Comparison of ENCODE assay signal across 34 cellular contexts in genomic region chr1:29327223-29327935, GRCh38.
"Had no signal": no experiment of that assay in that cellular context is flagged by ENCODE, and none has a peak within 500 bp of the region (broad histone marks: within the 10 kb centered on the region; RNA-seq: fewer than 3 reads in every experiment).

No MANE protein-coding gene starts in this region.

- H3K27ac Mint-ChIP-seq: activated B cell treated with CpG ODN at 0.5 μM for 24 hours; activated CD4-positive, alpha-beta memory T cell treated with anti-CD3 and anti-CD28 coated beads for 36 hours; activated CD4-positive, alpha-beta T cell treated with anti-CD3 and anti-CD28 coated beads, Interleukin-2, amount 10 ng/mL, durations not matched to agents 24 days and 14 days; activated CD8-positive, alpha-beta T cell treated with anti-CD3 and anti-CD28 coated beads for 36 hours; activated naive CD4-positive, alpha-beta T cell treated with anti-CD3 and anti-CD28 coated beads for 36 hours; activated naive CD4-positive, alpha-beta T cell treated with anti-CD3 and anti-CD28 coated beads, Interleukin-2, amount 50 U/mL, for 72 hours; activated naive CD8-positive, alpha-beta T cell treated with anti-CD3 and anti-CD28 coated beads for 36 hours; activated T-cell treated with anti-CD3 and anti-CD28 coated beads, Interleukin-2, amount 50 U/mL, for 24 hours; activated T-helper 17 cell treated with anti-CD3 and anti-CD28 coated beads, Interleukin-2, amount 50 U/mL, for 72 hours; T-helper 1 cell treated with Interleukin-12 subunit alpha and Interleukin-12 subunit beta and Interleukin-4 antibody, amounts not matched to agents 30 μg/mL and 1 μg/mL, for 36 hours; T-helper 2 cell treated with Interferon-gamma antibody and Interleukin-4, amounts not matched to agents 5 μg/mL and 100 μg/mL, for 36 hours had no signal

- DNase-seq: activated B cell treated with CpG ODN at 0.5 μM for 24 hours; activated CD4-positive, alpha-beta memory T cell treated with anti-CD3 and anti-CD28 coated beads for 36 hours; activated CD4-positive, alpha-beta T cell treated with anti-CD3 and anti-CD28 coated beads for 4 hours; activated CD4-positive, alpha-beta T cell treated with anti-CD3 and anti-CD28 coated beads, Interleukin-2, amount 10 ng/mL, durations not matched to agents 24 days and 14 days; activated CD4-positive, alpha-beta T cell treated with anti-CD3 and anti-CD28 coated beads, Interleukin-2, amount 50 U/mL, for 1 hour; activated CD4-positive, alpha-beta T cell treated with anti-CD3 and anti-CD28 coated beads, Interleukin-2, amount 50 U/mL, for 4 hours; activated CD4-positive, CD25-positive, alpha-beta regulatory T cell treated with anti-CD3 and anti-CD28 coated beads, Interleukin-2, amount 50 U/mL, for 72 hours; activated CD8-positive, alpha-beta memory T cell treated with anti-CD3 and anti-CD28 coated beads, Interleukin-2, amount 50 U/mL, for 48 hours; activated CD8-positive, alpha-beta T cell treated with anti-CD3 and anti-CD28 coated beads for 36 hours; activated effector memory CD4-positive, alpha-beta T cell treated with anti-CD3 and anti-CD28 coated beads, Interleukin-2, amount 50 U/mL, for 16 hours; activated gamma-delta T cell treated with Interleukin-2 at 50 U/mL for 16 hours; activated naive CD4-positive, alpha-beta T cell; activated naive CD4-positive, alpha-beta T cell treated with anti-CD3 and anti-CD28 coated beads for 36 hours; activated naive CD4-positive, alpha-beta T cell treated with anti-CD3 and anti-CD28 coated beads, Interleukin-2, amount 50 U/mL, for 16 hours; activated naive CD8-positive, alpha-beta T cell treated with anti-CD3 and anti-CD28 coated beads for 36 hours; activated T-cell treated with anti-CD3 and anti-CD28 coated beads, Interleukin-2, amount 50 U/mL, for 24 hours; activated T-cell treated with anti-CD3 and anti-CD28 coated beads, Interleukin-2, amount 50 U/mL, for 48 hours; adrenal gland; amniotic stem cell; aorta; body of pancreas; brain microvascular endothelial cell; caudate nucleus; SW 1271; T-helper 1 cell; T-helper 2 cell; T-helper 9 cell had no signal

- H3K9me3 Mint-ChIP-seq: activated B cell treated with CpG ODN at 0.5 μM for 24 hours; activated CD4-positive, alpha-beta memory T cell treated with anti-CD3 and anti-CD28 coated beads for 36 hours; activated CD4-positive, alpha-beta T cell treated with anti-CD3 and anti-CD28 coated beads, Interleukin-2, amount 10 ng/mL, durations not matched to agents 24 days and 14 days; activated CD8-positive, alpha-beta T cell treated with anti-CD3 and anti-CD28 coated beads for 36 hours; activated naive CD4-positive, alpha-beta T cell treated with anti-CD3 and anti-CD28 coated beads for 36 hours; activated naive CD4-positive, alpha-beta T cell treated with anti-CD3 and anti-CD28 coated beads, Interleukin-2, amount 50 U/mL, for 72 hours; activated naive CD8-positive, alpha-beta T cell treated with anti-CD3 and anti-CD28 coated beads for 36 hours; activated T-cell treated with anti-CD3 and anti-CD28 coated beads, Interleukin-2, amount 50 U/mL, for 24 hours; activated T-helper 17 cell treated with anti-CD3 and anti-CD28 coated beads, Interleukin-2, amount 50 U/mL, for 72 hours; central memory CD8-positive, alpha-beta T cell; T-helper 1 cell treated with Interleukin-12 subunit alpha and Interleukin-12 subunit beta and Interleukin-4 antibody, amounts not matched to agents 30 μg/mL and 1 μg/mL, for 36 hours; T-helper 2 cell treated with Interferon-gamma antibody and Interleukin-4, amounts not matched to agents 5 μg/mL and 100 μg/mL, for 36 hours had no signal

- H3K9me3 ChIP-seq: adrenal gland, body of pancreas, breast epithelium had no signal

- H3K36me3 ChIP-seq: adrenal gland, brain microvascular endothelial cell, breast epithelium had no signal

- H3K4me1 Mint-ChIP-seq: activated B cell treated with CpG ODN at 0.5 μM for 24 hours; activated CD4-positive, alpha-beta T cell treated with anti-CD3 and anti-CD28 coated beads, Interleukin-2, amount 10 ng/mL, durations not matched to agents 24 days and 14 days; activated naive CD8-positive, alpha-beta T cell treated with anti-CD3 and anti-CD28 coated beads for 36 hours; activated T-helper 17 cell treated with anti-CD3 and anti-CD28 coated beads, Interleukin-2, amount 50 U/mL, for 72 hours; central memory CD8-positive, alpha-beta T cell had no signal

- H3K4me3 ChIP-seq: adrenal gland, body of pancreas, breast epithelium had no signal

- H3K27me3 ChIP-seq: adrenal gland, body of pancreas, brain microvascular endothelial cell, breast epithelium had no signal

- H3K27ac ChIP-seq: adrenal gland, body of pancreas, brain microvascular endothelial cell, breast epithelium, VCaP had no signal

- ATAC-seq: activated CD8-positive, alpha-beta T cell treated with anti-CD3 and anti-CD28 coated beads for 36 hours; activated naive CD4-positive, alpha-beta T cell treated with anti-CD3 and anti-CD28 coated beads, Interleukin-2, amount 50 U/mL, for 72 hours; activated T-helper 17 cell treated with anti-CD3 and anti-CD28 coated beads, Interleukin-2, amount 50 U/mL, for 72 hours; body of pancreas had no signal

- H3K36me3 Mint-ChIP-seq: activated CD4-positive, alpha-beta memory T cell treated with anti-CD3 and anti-CD28 coated beads for 36 hours; activated naive CD4-positive, alpha-beta T cell treated with anti-CD3 and anti-CD28 coated beads, Interleukin-2, amount 50 U/mL, for 72 hours; activated naive CD8-positive, alpha-beta T cell treated with anti-CD3 and anti-CD28 coated beads for 36 hours had no signal

- H3K4me1 ChIP-seq: adrenal gland, body of pancreas, breast epithelium had no signal

- H3K4me3 Mint-ChIP-seq: activated B cell treated with CpG ODN at 0.5 μM for 24 hours; activated CD4-positive, alpha-beta memory T cell treated with anti-CD3 and anti-CD28 coated beads for 36 hours; activated CD4-positive, alpha-beta T cell treated with anti-CD3 and anti-CD28 coated beads, Interleukin-2, amount 10 ng/mL, durations not matched to agents 24 days and 14 days; activated CD8-positive, alpha-beta T cell treated with anti-CD3 and anti-CD28 coated beads for 36 hours; activated naive CD4-positive, alpha-beta T cell treated with anti-CD3 and anti-CD28 coated beads for 36 hours; activated naive CD8-positive, alpha-beta T cell treated with anti-CD3 and anti-CD28 coated beads for 36 hours; activated T-cell treated with anti-CD3 and anti-CD28 coated beads, Interleukin-2, amount 50 U/mL, for 24 hours; activated T-helper 17 cell treated with anti-CD3 and anti-CD28 coated beads, Interleukin-2, amount 50 U/mL, for 72 hours; central memory CD8-positive, alpha-beta T cell; T-helper 1 cell treated with Interleukin-12 subunit alpha and Interleukin-12 subunit beta and Interleukin-4 antibody, amounts not matched to agents 30 μg/mL and 1 μg/mL, for 36 hours; T-helper 2 cell treated with Interferon-gamma antibody and Interleukin-4, amounts not matched to agents 5 μg/mL and 100 μg/mL, for 36 hours had no signal
